Comparison of ENCODE assay signal across 9 cellular contexts in genomic region chr16:53080345-53081031, GRCh38. TPM values are rescaled to one million over a fixed set of nuclear protein-coding genes. Genes with fewer than 3 reads are reported as not detected.
DNase-seq lines count a peak whose midpoint lies in the region; ATAC-seq, FAIRE-seq and TF ChIP-seq lines count a peak whose summit lies in the region.
"Had no signal": no experiment of that assay in that cellular context is flagged by ENCODE, and none has a peak within 500 bp of the region (broad histone marks: within the 10 kb centered on the region; RNA-seq: fewer than 3 reads in every experiment).

No MANE protein-coding gene starts in this region.

- peaks cover 2% of the 10 kb centered on the region for H3K9me3 Mint-ChIP-seq in astrocyte (ENCODE audit: unreplicated experiment)
- H3K9me3 Mint-ChIP-seq in natural killer cell treated with Interleukin-12 subunit alpha and Interleukin-12 subunit beta and Interleukin-15 and Interleukin-18, amount 100 ng/mL, for 72 hours: no peaks in the 10 kb centered on the region

- H3K4me2 ChIP-seq in astrocyte (ENCODE audit: low read length): peak overlapping the region; percentile 73

- peaks cover 32% of the 10 kb centered on the region for H3K79me2 ChIP-seq in astrocyte (ENCODE audit: insufficient read depth, low read length)

- no peak for TF ChIP-seq POLR2A in GM12891 (IDR thresholded peaks at IDR 0.05; ENCODE audit: low read depth, low read length)

- no peak for TF ChIP-seq CTCF in astrocyte (IDR thresholded peaks at IDR 0.05; ENCODE audit: insufficient read depth, low read depth, low read length)

- DNase-seq in GM04503 (ENCODE audit: low read depth) (peak; percentile 73), astrocyte (ENCODE audit: low read depth) (peak; percentile 88), iPS-NIHi11 (ENCODE audit: low spot score) (peak; percentile 47), skeletal muscle cell (ENCODE audit: low read depth) (peak; percentile 81), GM12891 (ENCODE audit: insufficient read length, low spot score) (no peak), cerebellum (ENCODE audit: low spot score) (no peak)
- DNase-seq in stimulated activated CD4-positive, alpha-beta T cell treated with anti-CD3 and anti-CD28 coated beads, Interleukin-4, amount 100 ng/mL, for 1 hour: no peak
- no peak for DNase-seq in natural killer cell treated with Interleukin-12 subunit alpha and Interleukin-12 subunit beta and Interleukin-15 and Interleukin-18, amount 100 ng/mL, for 72 hours (ENCODE audit: low spot score)
- DNase-seq: effector memory CD4-positive, alpha-beta T cell had no signal

- H3K27ac ChIP-seq in astrocyte (ENCODE audit: low read depth, low read length): peak overlapping the region; percentile 80

- no peak for ATAC-seq in natural killer cell treated with Interleukin-12 subunit alpha and Interleukin-12 subunit beta and Interleukin-15 and Interleukin-18, amount 100 ng/mL, for 72 hours

- no peaks in the 10 kb centered on the region for H3K27me3 Mint-ChIP-seq in astrocyte (ENCODE audit: low read depth, unreplicated experiment)
- H3K27me3 Mint-ChIP-seq in natural killer cell treated with Interleukin-12 subunit alpha and Interleukin-12 subunit beta and Interleukin-15 and Interleukin-18, amount 100 ng/mL, for 72 hours: no peaks in the 10 kb centered on the region

- peaks cover 14% of the 10 kb centered on the region for H3K36me3 Mint-ChIP-seq in astrocyte (ENCODE audit: low read depth, unreplicated experiment)
- H3K36me3 Mint-ChIP-seq in natural killer cell treated with Interleukin-12 subunit alpha and Interleukin-12 subunit beta and Interleukin-15 and Interleukin-18, amount 100 ng/mL, for 72 hours: no peaks in the 10 kb centered on the region

- peak overlapping the region; percentile 62 for H3K9ac ChIP-seq in astrocyte (ENCODE audit: low read length)

- FAIRE-seq in astrocyte (lab: Jason Lieb, UNC): no peak
- FAIRE-seq in GM12891 (lab: Jason Lieb, UNC): no peak

- H3K27me3 ChIP-seq in astrocyte (ENCODE audit: insufficient read depth, low read length): no peaks in the 10 kb centered on the region

- H2AFZ ChIP-seq in astrocyte (ENCODE audit: low read depth, low read length): peak overlapping the region; percentile 12

- H3K36me3 ChIP-seq in astrocyte (ENCODE audit: insufficient read depth, low read length): no peaks in the 10 kb centered on the region

- H3K9me3 ChIP-seq in astrocyte (ENCODE audit: insufficient read depth, low read depth, low read length): no peaks in the 10 kb centered on the region

- H3K4me3 Mint-ChIP-seq in astrocyte (ENCODE audit: unreplicated experiment): peak overlapping the region; percentile 72
- H3K4me3 Mint-ChIP-seq in natural killer cell treated with Interleukin-12 subunit alpha and Interleukin-12 subunit beta and Interleukin-15 and Interleukin-18, amount 100 ng/mL, for 72 hours: no peak overlapping the region

- H3K4me3 ChIP-seq in astrocyte (ENCODE audit: insufficient read depth, low read depth, low read length) (peak overlapping the region; percentile 6), skeletal muscle cell (ENCODE audit: low read depth, low read length) (peak overlapping the region; percentile 5)

- H3K27ac Mint-ChIP-seq in astrocyte (ENCODE audit: unreplicated experiment): peak overlapping the region; percentile 96
- H3K27ac Mint-ChIP-seq in natural killer cell treated with Interleukin-12 subunit alpha and Interleukin-12 subunit beta and Interleukin-15 and Interleukin-18, amount 100 ng/mL, for 72 hours: no peak overlapping the region

- H3K4me1 ChIP-seq in astrocyte (ENCODE audit: insufficient read depth, low read length): peaks cover 28% of the 10 kb centered on the region

- H3K4me1 Mint-ChIP-seq in astrocyte (ENCODE audit: low read depth, unreplicated experiment): peaks cover 41% of the 10 kb centered on the region
- H3K4me1 Mint-ChIP-seq in natural killer cell treated with Interleukin-12 subunit alpha and Interleukin-12 subunit beta and Interleukin-15 and Interleukin-18, amount 100 ng/mL, for 72 hours (ENCODE audit: low read depth in 2 of 2): peaks cover 5 to 21% of the 10 kb centered on the region in 2 donors

- H4K20me1 ChIP-seq in astrocyte (ENCODE audit: insufficient read depth, low read length): no peaks in the 10 kb centered on the region

TF ChIP-seq in GM12891, 5 proteins besides CTCF, POLR2A, EP300 and RAD21:
- TF ChIP-seq POU2F2 (IDR thresholded peaks at IDR 0.05; ENCODE audit: low read depth, low read length) (no peak), SPI1 (IDR thresholded peaks at IDR 0.05; ENCODE audit: low read depth, low read length) (no peak), POLR2AphosphoS5 (IDR thresholded peaks at IDR 0.05; ENCODE audit: low read depth, low read length) (no peak), TAF1 (IDR thresholded peaks at IDR 0.05; ENCODE audit: low read depth, low read length) (no peak), PAX5 (IDR thresholded peaks at IDR 0.05; ENCODE audit: insufficient read depth, low read length, severe bottlenecking) (no peak)

RNA-seq across cellular contexts. Expression of gene CHD9, which starts 25.7 kb away (rescaled TPM):
- total RNA-seq in astrocyte (67.2 and 77.4 TPM in 2 replicates), cerebellum (185 TPM)
- polyA plus RNA-seq in GM12891 (2012; ENCODE audit: low read depth, missing spikeins): 26.8 TPM
- 10 to 100 TPM; 29.2 to 38.1 TPM for total RNA-seq in natural killer cell treated with Interleukin-12 subunit alpha and Interleukin-12 subunit beta and Interleukin-15 and Interleukin-18, amount 100 ng/mL, for 72 hours

RNA-seq across cellular contexts. Expression of gene CHD9NB, which starts 27.8 kb away (rescaled TPM):
- total RNA-seq in astrocyte (2.8 and 3.3 TPM in 2 replicates), cerebellum (0.73 TPM)
- polyA plus RNA-seq in GM12891 (2012; ENCODE audit: low read depth, missing spikeins): 1.2 TPM
- total RNA-seq in natural killer cell treated with Interleukin-12 subunit alpha and Interleukin-12 subunit beta and Interleukin-15 and Interleukin-18, amount 100 ng/mL, for 72 hours: under 1 TPM in 1 of 2 donors, not detected in 1; 0.17 TPM

Comparison
In these comparisons a context has a peak if more than half of its experiments do, and no peak if none do; other contexts are left out.
1. DNase-seq: peak in GM04503 (single experiment), astrocyte (single experiment), iPS-NIHi11 (single experiment) and skeletal muscle cell (single experiment); none in stimulated activated CD4-positive, alpha-beta T cell treated with anti-CD3 and anti-CD28 coated beads, Interleukin-4, amount 100 ng/mL, for 1 hour (single experiment), GM12891 (single experiment), cerebellum (single experiment) and natural killer cell treated with Interleukin-12 subunit alpha and Interleukin-12 subunit beta and Interleukin-15 and Interleukin-18, amount 100 ng/mL, for 72 hours (single experiment).